11 cellular contexts compared by ENCODE assay signal in genomic region chr11:65834202-65834601, GRCh38. TPM values are rescaled to one million over a fixed set of nuclear protein-coding genes. Genes with fewer than 3 reads are reported as not detected.
A peak's percentile ranks its signal among the peaks of the same experiment; 100 is the strongest.
DNase-seq lines count a peak whose midpoint lies in the region; ATAC-seq, FAIRE-seq and TF ChIP-seq lines count a peak whose summit lies in the region.
"Had no signal": no experiment of that assay in that cellular context is flagged by ENCODE, and none has a peak within 500 bp of the region (broad histone marks: within the 10 kb centered on the region; RNA-seq: fewer than 3 reads in every experiment).

No MANE protein-coding gene starts in this region.

- H3K36me3 ChIP-seq in SK-N-SH (replicated peaks in 1 of 2; ENCODE audit: control insufficient read depth in 1 of 2, insufficient read depth in 2 of 2, low read length in 1 of 2) = no peaks in the 10 kb centered on the region
- no peaks in the 10 kb centered on the region for H3K36me3 ChIP-seq in GM12878 (ENCODE audit: control insufficient read depth in 2 of 2, insufficient read depth in 2 of 2, low read length in 1 of 2)
- no peaks in the 10 kb centered on the region for H3K36me3 ChIP-seq in left lung
- H3K36me3 ChIP-seq in thoracic aorta = no peaks in the 10 kb centered on the region
- H3K36me3 ChIP-seq in OCI-LY7 (ENCODE audit: insufficient read depth, low read length) = no peaks in the 10 kb centered on the region

- H3K9me2 ChIP-seq in SK-N-SH (no peaks in the 10 kb centered on the region), OCI-LY7 (ENCODE audit: insufficient read depth, low read length) (no peaks in the 10 kb centered on the region)

- TF ChIP-seq RAD21 in SK-N-SH (IDR thresholded peaks at IDR 0.05; ENCODE audit: low read length) = no peak
- no peak for TF ChIP-seq RAD21 in GM12878 (IDR thresholded peaks at IDR 0.05; ENCODE audit: insufficient read depth, low read depth, low read length)

- peaks cover 18% of the 10 kb centered on the region for H3F3A ChIP-seq in SK-N-SH (replicated peaks; ENCODE audit: insufficient read depth)

- in situ Hi-C loops in GM12878 (cut with MboI) = no loop called here

- H3K27ac ChIP-seq in SK-N-SH (ENCODE audit: low read depth in 2 of 2, low read length in 1 of 2) (no peak overlapping the region), GM12878 (ENCODE audit: control insufficient read depth, insufficient read depth) (no peak overlapping the region), left lung (no peak overlapping the region), thoracic aorta (no peak overlapping the region), OCI-LY7 (ENCODE audit: low read depth, low read length, poor library complexity, severe bottlenecking) (no peak overlapping the region)
- H3K27ac ChIP-seq: 22Rv1 had no signal

- WGBS in SK-N-SH (ENCODE audit: low lambda C conversion rate) = 9% methylated on average over 6 of the region's 6 CpGs
- 61% methylated on average over 6 of the region's 6 CpGs for WGBS in GM12878 (ENCODE audit: insufficient coverage, insufficient replicate concordance, low lambda C conversion rate, missing lambda C conversion rate)

- no peak for TF ChIP-seq EP300 in SK-N-SH (IDR thresholded peaks at IDR 0.05; ENCODE audit: borderline replicate concordance in 1 of 2, low read depth in 1 of 2, low read length in 1 of 2)
- no peak for TF ChIP-seq EP300 in GM12878 (IDR thresholded peaks at IDR 0.05; ENCODE audit: borderline replicate concordance in 1 of 2, control insufficient read depth in 1 of 2, low read depth in 2 of 2, low read length in 2 of 2)

- H3K9ac ChIP-seq in SK-N-SH (peak overlapping the region; percentile 55), GM12878 (ENCODE audit: control insufficient read depth, insufficient read depth, low read length) (no peak overlapping the region)

- H3K79me2 ChIP-seq in SK-N-SH (ENCODE audit: insufficient read depth) (no peaks in the 10 kb centered on the region), GM12878 (ENCODE audit: control insufficient read depth, insufficient read depth, low read length) (no peaks in the 10 kb centered on the region), OCI-LY7 (ENCODE audit: insufficient read depth, low read depth, low read length) (no peaks in the 10 kb centered on the region)

- H4K20me1 ChIP-seq in SK-N-SH (ENCODE audit: insufficient read depth) (no peaks in the 10 kb centered on the region), GM12878 (ENCODE audit: control insufficient read depth, insufficient read depth) (no peaks in the 10 kb centered on the region), OCI-LY7 (ENCODE audit: insufficient read depth, low read length) (no peaks in the 10 kb centered on the region)

- H3K4me3 ChIP-seq in SK-N-SH (ENCODE audit: low read depth in 2 of 2, low read length in 1 of 2) (peak overlapping the region; percentile 28 to 73), GM12878 (peak overlapping the region; percentile 64), left lung (peak overlapping the region; percentile 38 to 44), thoracic aorta (peak overlapping the region; percentile 81), OCI-LY7 (ENCODE audit: low read depth, low read length, poor library complexity, severe bottlenecking) (no peak overlapping the region)

- POLR2A ChIA-PET in SK-N-SH (lab: Yijun Ruan, JAX) = interaction anchor here (0.6 to 2.3 kb wide), 4 partner anchors 9 to 366 kb away, joined by 3 to 14 read pairs (median 5); no protein-coding TSS in a partner anchor
- POLR2A ChIA-PET in GM12878 (lab: Charles Lee) = interaction anchor here (1.4 to 2.7 kb wide), 2 partner anchors 24 to 55 kb away, joined by 11 to 18 read pairs; partner anchors contain the start of genes CFL1, FIBP and MUS81
- POLR2A ChIA-PET in OCI-LY7 (lab: Charles Lee) = no interaction called here

- ATAC-seq in SK-N-SH treated with all-trans-retinoic acid at 6 μM for 48 hours (no peak), GM12878 (no peak), left lung (peak; percentile 3), thoracic aorta (ENCODE audit: insufficient number of reproducible peaks, low FRiP score, low read depth) (no peak), HG03097 (IDR thresholded peaks at IDR 0.05; ENCODE audit: low FRiP score, unreplicated experiment) (no peak)

- RAD21 ChIA-PET in GM12878 (lab: Charles Lee; ENCODE audit: unreplicated experiment) = interaction anchor here (1.0 kb wide), 1 partner anchor 54 kb away, joined by 3 read pairs; no protein-coding TSS in a partner anchor

- H2AFZ ChIP-seq in SK-N-SH (ENCODE audit: low read depth) (peak overlapping the region; percentile 79), GM12878 (ENCODE audit: control insufficient read depth, low read depth, low read length) (peak overlapping the region; percentile 98), OCI-LY7 (ENCODE audit: low read length) (no peak overlapping the region)

- peak overlapping the region; percentile 89 for H3K4me2 ChIP-seq in SK-N-SH
- H3K4me2 ChIP-seq in GM12878 (ENCODE audit: control insufficient read depth, insufficient read depth) = peak overlapping the region; percentile 94
- H3K4me2 ChIP-seq in OCI-LY7 (ENCODE audit: low read length) = no peak overlapping the region

- BruUV-seq in GM12878 (replicated peaks; lab: Mats Ljungman, UMichigan) (no TSS peak), OCI-LY7 (replicated peaks; lab: Mats Ljungman, UMichigan) (no TSS peak)

- SMC1A ChIA-PET in GM12878 (lab: Charles Lee; ENCODE audit: uncharacterized antibody, unreplicated experiment) = interaction anchor here (1.2 to 1.5 kb wide), 3 partner anchors 9 to 123 kb away, joined by 3 to 4 read pairs (median 3); no protein-coding TSS in a partner anchor

- no peak for FAIRE-seq in GM12878 (lab: Jason Lieb, UNC)

- TF ChIP-seq POLR2A in GM12878 (IDR thresholded peaks at IDR 0.05; ENCODE audit: low read depth, low read length) = no peak

- DNase-seq in SK-N-SH (no peak), GM12878 (ENCODE audit: low read depth, low spot score) (no peak), left lung (no peak), thoracic aorta (ENCODE audit: low spot score) (no peak), OCI-LY7 (ENCODE audit: low spot score) (no peak)
- DNase-seq in effector CD4-positive, alpha-beta T cell = no peak

- H3K9me3 ChIP-seq in SK-N-SH (no peaks in the 10 kb centered on the region), GM12878 (replicated peaks; ENCODE audit: control insufficient read depth, insufficient read depth, low read length) (no peaks in the 10 kb centered on the region), left lung (no peaks in the 10 kb centered on the region), thoracic aorta (no peaks in the 10 kb centered on the region), OCI-LY7 (ENCODE audit: low read length) (no peaks in the 10 kb centered on the region)

- intact Hi-C loops in GM12878 (cut with micrococcal nuclease; ENCODE audit: unreplicated experiment) = no loop called here
- intact Hi-C loops in left lung (cut with DNase I) = no loop called here
- intact Hi-C loops in OCI-LY7 (cut with micrococcal nuclease; ENCODE audit: unreplicated experiment) = no loop called here

- TF ChIP-seq CTCF in SK-N-SH (IDR thresholded peaks at IDR 0.05) (no peak), GM12878 (IDR thresholded peaks at IDR 0.05 in 2 of 3, conservative IDR thresholded peaks at IDR 0.05 in 1 of 3; ENCODE audit: control insufficient read depth in 2 of 3, extremely low read depth in 1 of 3, insufficient read depth in 1 of 3, low read depth in 3 of 3, low read length in 3 of 3) (no peak), left lung (IDR thresholded peaks at IDR 0.05) (no peak), thoracic aorta (IDR thresholded peaks at IDR 0.05) (no peak), OCI-LY7 (conservative IDR thresholded peaks at IDR 0.05; ENCODE audit: low read length) (no peak)

- peaks cover 0 to 13% of the 10 kb centered on the region in 2 experiments; a peak in 1 of 4 replicates for H3K4me1 ChIP-seq in SK-N-SH (ENCODE audit: control insufficient read depth in 1 of 2, insufficient read depth in 2 of 2, low read depth in 1 of 2, low read length in 1 of 2)
- peaks cover 15% of the 10 kb centered on the region for H3K4me1 ChIP-seq in GM12878 (ENCODE audit: control insufficient read depth, insufficient read depth, low read length)
- H3K4me1 ChIP-seq in left lung = peaks cover 0 to 16% of the 10 kb centered on the region in 2 donors
- H3K4me1 ChIP-seq in thoracic aorta (ENCODE audit: control insufficient read depth in 1 of 2, low read depth in 2 of 2) = peaks cover 3 to 18% of the 10 kb centered on the region in 2 donors
- no peaks in the 10 kb centered on the region for H3K4me1 ChIP-seq in OCI-LY7 (ENCODE audit: insufficient read depth, low read length, poor library complexity, severe bottlenecking)

- H3K27me3 ChIP-seq in SK-N-SH (ENCODE audit: insufficient read depth) (no peaks in the 10 kb centered on the region), GM12878 (replicated peaks in 1 of 2; ENCODE audit: control insufficient read depth in 2 of 2, insufficient read depth in 2 of 2, low read length in 1 of 2) (peaks cover 0 to 7% of the 10 kb centered on the region in 2 experiments; a peak in 1 of 4 replicates), left lung (no peaks in the 10 kb centered on the region), thoracic aorta (replicated peaks; ENCODE audit: insufficient read depth) (no peaks in the 10 kb centered on the region)

- CTCF ChIA-PET in SK-N-SH (lab: Yijun Ruan, JAX) = interaction anchor here (1.8 to 3.4 kb wide), 6 partner anchors 11 to 155 kb away, joined by 6 to 33 read pairs (median 10); partner anchors contain the start of genes FIBP and KAT5
- CTCF ChIA-PET in GM12878 (lab: Yijun Ruan, JAX) = interaction anchor here (1.8 to 3.0 kb wide), 4 partner anchors 16 to 55 kb away, joined by 6 to 19 read pairs (median 13); no protein-coding TSS in a partner anchor
- CTCF ChIA-PET in OCI-LY7 (lab: Charles Lee; ENCODE audit: unreplicated experiment) = no interaction called here

RNA-seq across cellular contexts. Expression of gene SNX32, which starts 0.4 kb away (rescaled TPM):
- polyA plus RNA-seq in SK-N-SH (2012; rRNA removed) (0.81 and 1.0 TPM in 2 replicates), GM12878 (2011; rRNA removed) (0.05 TPM in 1 of 2 replicates, not detected in the other), GM12878 (2014; fragmentation: Illumina TruSeq; extraction: Trizol) (0.21 TPM in 1 of 2 replicates, not detected in the other), GM12878 (2014; fragmentation: Nextera tagmentation; extraction: Ambion mirVana) (under 1 TPM; 0.04 to 0.06 TPM), GM12878 (2014; rRNA removed) (0.10 and 0.36 TPM in 2 replicates), GM12878 (2016; fragmentation: Nextera tagmentation; extraction: Ambion mirVana) (1 to 10 TPM in 1 of 2 experiments, under 1 TPM in 1; 0.67 to 1.5 TPM)
- 0.39 and 0.58 TPM in 2 replicates for polyA plus RNA-seq in SK-N-SH (2012; cell fraction: cytosol; rRNA removed)
- 5.2 and 6.4 TPM in 2 replicates for polyA plus RNA-seq in SK-N-SH (2012; cell fraction: nucleus; rRNA removed)
- 0.51 and 0.54 TPM in 2 replicates for total RNA-seq in GM12878 (2013; cell fraction: nucleolus; rRNA removed)
- total RNA-seq in GM12878 (2014; rRNA removed) (0.11 and 0.54 TPM in 2 replicates), GM12878 (2014; rRNA removed; fragmentation: Illumina TruSeq; extraction: Trizol) (not detected in 2 replicates), GM12878 (2021) (0.16 and 0.41 TPM in 2 replicates), left lung (1 to 10 TPM in 1 of 2 donors, under 1 TPM in 1; 0.24 to 1.9 TPM), thoracic aorta (under 1 TPM in 1 of 2 donors, not detected in 1; 0.81 TPM), OCI-LY7 (2022) (not detected in 2 replicates)
- 0.96 TPM for polyA plus RNA-seq in GM12878 (2011; ENCODE audit: low read depth)
- 0.08 and 0.10 TPM in 2 replicates for polyA plus RNA-seq in GM12878 (2011; cell fraction: cytosol; rRNA removed)
- polyA plus RNA-seq in GM12878 (2011; cell fraction: nucleus; rRNA removed) = 0.57 and 0.93 TPM in 2 replicates
- polyA plus RNA-seq in GM12878 (2012) = 1.5 TPM in 2 replicates
- not detected in 2 replicates for polyA minus RNA-seq in GM12878 (2011; rRNA and poly(A)+ RNA removed)
- not detected in 2 replicates for polyA minus RNA-seq in GM12878 (2011; cell fraction: cytosol; rRNA and poly(A)+ RNA removed)
- 0.19 and 0.24 TPM in 2 replicates for polyA minus RNA-seq in GM12878 (2011; cell fraction: nucleus; rRNA and poly(A)+ RNA removed)
- not detected in 2 replicates for total RNA-seq in OCI-LY7 (2014; rRNA removed; shearing (Covaris generic))
- total RNA-seq: HFFc6 had no signal

RNA-seq across cellular contexts. Expression of gene CFL1, which starts 23.8 kb away (rescaled TPM):
- polyA plus RNA-seq in SK-N-SH (2012; rRNA removed) = 2,761 and 4,252 TPM in 2 replicates
- polyA plus RNA-seq in SK-N-SH (2012; cell fraction: cytosol; rRNA removed) = 2,515 and 2,544 TPM in 2 replicates
- polyA plus RNA-seq in SK-N-SH (2012; cell fraction: nucleus; rRNA removed) = 1,901 and 2,978 TPM in 2 replicates
- total RNA-seq in GM12878 (2013; cell fraction: nucleolus; rRNA removed) = 119 and 124 TPM in 2 replicates
- total RNA-seq in GM12878 (2014; rRNA removed) = 1,600 and 1,643 TPM in 2 replicates
- total RNA-seq in GM12878 (2014; rRNA removed; fragmentation: Illumina TruSeq; extraction: Trizol) = 1,098 and 1,149 TPM in 2 replicates
- 1,426 and 1,431 TPM in 2 replicates for total RNA-seq in GM12878 (2021)
- polyA plus RNA-seq in GM12878 (2011; ENCODE audit: low read depth) = 247 TPM
- 575 and 895 TPM in 2 replicates for polyA plus RNA-seq in GM12878 (2011; rRNA removed)
- polyA plus RNA-seq in GM12878 (2011; cell fraction: cytosol; rRNA removed) = 1,927 and 2,763 TPM in 2 replicates
- polyA plus RNA-seq in GM12878 (2011; cell fraction: nucleus; rRNA removed) = 600 and 985 TPM in 2 replicates
- 689 and 822 TPM in 2 replicates for polyA plus RNA-seq in GM12878 (2012)
- polyA plus RNA-seq in GM12878 (2014; fragmentation: Illumina TruSeq; extraction: Trizol) = 1,149 and 1,571 TPM in 2 replicates
- polyA plus RNA-seq in GM12878 (2014; fragmentation: Nextera tagmentation; extraction: Ambion mirVana) = 100 to 1,000 TPM; 164 to 462 TPM
- 1,518 and 1,569 TPM in 2 replicates for polyA plus RNA-seq in GM12878 (2014; rRNA removed)
- 1,000 to 10,000 TPM; 2,798 to 2,994 TPM for polyA plus RNA-seq in GM12878 (2016; fragmentation: Nextera tagmentation; extraction: Ambion mirVana)
- polyA minus RNA-seq in GM12878 (2011; rRNA and poly(A)+ RNA removed) = 1,157 and 1,210 TPM in 2 replicates
- 404 and 512 TPM in 2 replicates for polyA minus RNA-seq in GM12878 (2011; cell fraction: cytosol; rRNA and poly(A)+ RNA removed)
- 202 and 320 TPM in 2 replicates for polyA minus RNA-seq in GM12878 (2011; cell fraction: nucleus; rRNA and poly(A)+ RNA removed)
- total RNA-seq in left lung = 1,000 to 10,000 TPM in 1 of 2 donors, 100 to 1,000 TPM in 1; 790 to 1,162 TPM
- 100 to 1,000 TPM; 565 to 797 TPM for total RNA-seq in thoracic aorta
- total RNA-seq in OCI-LY7 (2014; rRNA removed; shearing (Covaris generic)) = 1,019 and 1,146 TPM in 2 replicates
- 1,064 and 1,119 TPM in 2 replicates for total RNA-seq in OCI-LY7 (2022)

RNA-seq across cellular contexts. Expression of gene MUS81, which starts 26.0 kb away (rescaled TPM):
- polyA plus RNA-seq in SK-N-SH (2012; rRNA removed) (39.7 and 58.2 TPM in 2 replicates), GM12878 (2011; rRNA removed) (28.8 and 39.3 TPM in 2 replicates), GM12878 (2014; fragmentation: Illumina TruSeq; extraction: Trizol) (10.7 and 31.9 TPM in 2 replicates), GM12878 (2014; fragmentation: Nextera tagmentation; extraction: Ambion mirVana) (10 to 100 TPM; 11.8 to 22.9 TPM), GM12878 (2014; rRNA removed) (70.7 and 81.2 TPM in 2 replicates), GM12878 (2016; fragmentation: Nextera tagmentation; extraction: Ambion mirVana) (10 to 100 TPM; 57.6 to 65.1 TPM)
- polyA plus RNA-seq in SK-N-SH (2012; cell fraction: cytosol; rRNA removed) = 20.4 and 26.8 TPM in 2 replicates
- polyA plus RNA-seq in SK-N-SH (2012; cell fraction: nucleus; rRNA removed) = 309 and 491 TPM in 2 replicates
- total RNA-seq in GM12878 (2013; cell fraction: nucleolus; rRNA removed) = 82.3 and 89.8 TPM in 2 replicates
- total RNA-seq in GM12878 (2014; rRNA removed) (59.1 and 67.7 TPM in 2 replicates), GM12878 (2014; rRNA removed; fragmentation: Illumina TruSeq; extraction: Trizol) (32.4 and 33.0 TPM in 2 replicates), GM12878 (2021) (68.5 and 76.1 TPM in 2 replicates), left lung (10 to 100 TPM; 43.4 to 50.7 TPM), thoracic aorta (10 to 100 TPM; 51.8 to 62.8 TPM), OCI-LY7 (2022) (94.2 and 102 TPM in 2 replicates)
- polyA plus RNA-seq in GM12878 (2011; ENCODE audit: low read depth) = 30.8 TPM
- 28.2 and 51.3 TPM in 2 replicates for polyA plus RNA-seq in GM12878 (2011; cell fraction: cytosol; rRNA removed)
- 432 and 473 TPM in 2 replicates for polyA plus RNA-seq in GM12878 (2011; cell fraction: nucleus; rRNA removed)
- 50.1 and 67.1 TPM in 2 replicates for polyA plus RNA-seq in GM12878 (2012)
- 17.4 and 36.6 TPM in 2 replicates for polyA minus RNA-seq in GM12878 (2011; rRNA and poly(A)+ RNA removed)
- polyA minus RNA-seq in GM12878 (2011; cell fraction: cytosol; rRNA and poly(A)+ RNA removed) = 15.3 and 20.6 TPM in 2 replicates
- 98.3 and 150 TPM in 2 replicates for polyA minus RNA-seq in GM12878 (2011; cell fraction: nucleus; rRNA and poly(A)+ RNA removed)
- total RNA-seq in OCI-LY7 (2014; rRNA removed; shearing (Covaris generic)) = 110 and 130 TPM in 2 replicates

RNA-seq across cellular contexts. Expression of gene EFEMP2, which starts 38.4 kb away (rescaled TPM):
- polyA plus RNA-seq in SK-N-SH (2012; rRNA removed) (194 and 203 TPM in 2 replicates), GM12878 (2011; rRNA removed) (8.5 and 13.2 TPM in 2 replicates), GM12878 (2014; fragmentation: Illumina TruSeq; extraction: Trizol) (0.96 and 1.3 TPM in 2 replicates), GM12878 (2014; fragmentation: Nextera tagmentation; extraction: Ambion mirVana) (under 1 TPM in 1 of 2 experiments, not detected in 1; 0.24 TPM), GM12878 (2014; rRNA removed) (3.0 and 3.5 TPM in 2 replicates), GM12878 (2016; fragmentation: Nextera tagmentation; extraction: Ambion mirVana) (1 to 10 TPM in 1 of 2 experiments, under 1 TPM in 1; 0.70 to 1.3 TPM)
- polyA plus RNA-seq in SK-N-SH (2012; cell fraction: cytosol; rRNA removed) = 81.0 and 118 TPM in 2 replicates
- 444 and 585 TPM in 2 replicates for polyA plus RNA-seq in SK-N-SH (2012; cell fraction: nucleus; rRNA removed)
- total RNA-seq in GM12878 (2013; cell fraction: nucleolus; rRNA removed) = 26.4 and 31.8 TPM in 2 replicates
- total RNA-seq in GM12878 (2014; rRNA removed) (2.3 and 2.6 TPM in 2 replicates), GM12878 (2014; rRNA removed; fragmentation: Illumina TruSeq; extraction: Trizol) (0.94 and 1.7 TPM in 2 replicates), GM12878 (2021) (2.3 and 2.4 TPM in 2 replicates), left lung (100 to 1,000 TPM in 1 of 2 donors, 10 to 100 TPM in 1; 67.6 to 113 TPM), thoracic aorta (100 to 1,000 TPM; 134 to 219 TPM), OCI-LY7 (2022) (7.6 and 8.9 TPM in 2 replicates)
- 9.0 TPM for polyA plus RNA-seq in GM12878 (2011; ENCODE audit: low read depth)
- polyA plus RNA-seq in GM12878 (2011; cell fraction: cytosol; rRNA removed) = 16.1 and 19.3 TPM in 2 replicates
- polyA plus RNA-seq in GM12878 (2011; cell fraction: nucleus; rRNA removed) = 122 and 196 TPM in 2 replicates
- 17.5 and 18.5 TPM in 2 replicates for polyA plus RNA-seq in GM12878 (2012)
- 3.0 and 9.8 TPM in 2 replicates for polyA minus RNA-seq in GM12878 (2011; rRNA and poly(A)+ RNA removed)
- 1.1 and 1.3 TPM in 2 replicates for polyA minus RNA-seq in GM12878 (2011; cell fraction: cytosol; rRNA and poly(A)+ RNA removed)
- polyA minus RNA-seq in GM12878 (2011; cell fraction: nucleus; rRNA and poly(A)+ RNA removed) = 18.9 and 19.9 TPM in 2 replicates
- 6.1 and 7.2 TPM in 2 replicates for total RNA-seq in OCI-LY7 (2014; rRNA removed; shearing (Covaris generic))

RNA-seq across cellular contexts. Expression of gene CTSW, which starts 45.4 kb away (rescaled TPM):
- 0.49 and 0.68 TPM in 2 replicates for polyA plus RNA-seq in SK-N-SH (2012; rRNA removed)
- 0.22 and 0.29 TPM in 2 replicates for polyA plus RNA-seq in SK-N-SH (2012; cell fraction: cytosol; rRNA removed)
- polyA plus RNA-seq in SK-N-SH (2012; cell fraction: nucleus; rRNA removed) = 0.59 and 0.62 TPM in 2 replicates
- not detected in 2 replicates for total RNA-seq in GM12878 (2013; cell fraction: nucleolus; rRNA removed)
- total RNA-seq in GM12878 (2014; rRNA removed) = 1.4 and 2.9 TPM in 2 replicates
- total RNA-seq in GM12878 (2014; rRNA removed; fragmentation: Illumina TruSeq; extraction: Trizol) = 1.5 and 1.7 TPM in 2 replicates
- total RNA-seq in GM12878 (2021) = 1.5 and 1.9 TPM in 2 replicates
- 0.35 TPM for polyA plus RNA-seq in GM12878 (2011; ENCODE audit: low read depth)
- polyA plus RNA-seq in GM12878 (2011; rRNA removed) = 7.0 and 12.0 TPM in 2 replicates
- 16.2 and 18.8 TPM in 2 replicates for polyA plus RNA-seq in GM12878 (2011; cell fraction: cytosol; rRNA removed)
- polyA plus RNA-seq in GM12878 (2011; cell fraction: nucleus; rRNA removed) = 9.2 and 16.3 TPM in 2 replicates
- 0.74 and 1.0 TPM in 2 replicates for polyA plus RNA-seq in GM12878 (2012)
- 0.43 and 1.7 TPM in 2 replicates for polyA plus RNA-seq in GM12878 (2014; fragmentation: Illumina TruSeq; extraction: Trizol)
- 1 to 10 TPM in 1 of 2 experiments, under 1 TPM in 1; 0.53 to 1.6 TPM for polyA plus RNA-seq in GM12878 (2014; fragmentation: Nextera tagmentation; extraction: Ambion mirVana)
- 1.7 and 3.3 TPM in 2 replicates for polyA plus RNA-seq in GM12878 (2014; rRNA removed)
- polyA plus RNA-seq in GM12878 (2016; fragmentation: Nextera tagmentation; extraction: Ambion mirVana) = 1 to 10 TPM in 1 of 2 experiments, under 1 TPM in 1; 0.92 to 1.1 TPM
- 8.3 and 16.4 TPM in 2 replicates for polyA minus RNA-seq in GM12878 (2011; rRNA and poly(A)+ RNA removed)
- 4.3 and 4.5 TPM in 2 replicates for polyA minus RNA-seq in GM12878 (2011; cell fraction: cytosol; rRNA and poly(A)+ RNA removed)
- polyA minus RNA-seq in GM12878 (2011; cell fraction: nucleus; rRNA and poly(A)+ RNA removed) = 3.0 and 5.2 TPM in 2 replicates
- 1 to 10 TPM; 5.8 to 9.1 TPM for total RNA-seq in left lung
- 10 to 100 TPM in 1 of 2 donors, 1 to 10 TPM in 1; 1.6 to 13.7 TPM for total RNA-seq in thoracic aorta
- total RNA-seq in OCI-LY7 (2014; rRNA removed; shearing (Covaris generic)) = not detected in 2 replicates
- total RNA-seq in OCI-LY7 (2022) = not detected in 2 replicates
- total RNA-seq: temporal lobe had no signal

Comparison
In these comparisons a context has a peak if more than half of its experiments do, and no peak if none do; other contexts are left out.
1. Of the 26 proteins assayed by ChIP-seq in both GM12878 and SK-N-SH: peak only in GM12878: none; only in SK-N-SH: MXI1; in both: none; in neither: 25.